2 cellular contexts compared by ENCODE assay signal in genomic region chr16:28208824-28209223, GRCh38.
TF ChIP-seq lines count a peak whose summit lies in the region.

No MANE protein-coding gene starts in this region.

TF ChIP-seq in K562, 482 proteins besides CTCF, POLR2A, EP300 and RAD21:
- TF ChIP-seq SMAD1 (IDR thresholded peaks at IDR 0.05; ENCODE audit: low read depth, low read length, partially characterized antibody) (no peak), POLR2AphosphoS5 (IDR thresholded peaks at IDR 0.05; ENCODE audit: control insufficient read depth, insufficient read depth, low read depth, low read length) (no peak), ETV6 (IDR thresholded peaks at IDR 0.05; ENCODE audit: borderline replicate concordance in 1 of 2, low read depth in 2 of 2, low read length in 1 of 2) (no peak), ETV6 (CRISPR knock-in tag; IDR thresholded peaks at IDR 0.05; ENCODE audit: borderline replicate concordance) (no peak), SUPT5H (IDR thresholded peaks at IDR 0.05) (no peak), ZNF609 (CRISPR knock-in tag; IDR thresholded peaks at IDR 0.05; ENCODE audit: borderline replicate concordance) (no peak), MTA1 (IDR thresholded peaks at IDR 0.05; ENCODE audit: borderline replicate concordance) (no peak), DMBX1 (CRISPR knock-in tag; IDR thresholded peaks at IDR 0.05; ENCODE audit: borderline replicate concordance) (no peak), ATF3 (IDR thresholded peaks at IDR 0.05) (no peak), ATF3 (CRISPR knock-in tag; conservative IDR thresholded peaks at IDR 0.05) (no peak), TEAD1 (CRISPR knock-in tag; IDR thresholded peaks at IDR 0.05) (no peak), FIP1L1 (IDR thresholded peaks at IDR 0.05; ENCODE audit: low read depth, low read length, poor library complexity, severe bottlenecking) (no peak)

TF ChIP-seq in neural cell, 6 proteins besides CTCF, POLR2A, EP300 and RAD21:
- TF ChIP-seq SMC3 (conservative IDR thresholded peaks at IDR 0.05; ENCODE audit: poor library complexity) = no peak
TF ChIP-seq in neural cell: peak in this region for 0.
